Comparison of ENCODE assay signal across 28 cellular contexts in the genomic region with DNA sequence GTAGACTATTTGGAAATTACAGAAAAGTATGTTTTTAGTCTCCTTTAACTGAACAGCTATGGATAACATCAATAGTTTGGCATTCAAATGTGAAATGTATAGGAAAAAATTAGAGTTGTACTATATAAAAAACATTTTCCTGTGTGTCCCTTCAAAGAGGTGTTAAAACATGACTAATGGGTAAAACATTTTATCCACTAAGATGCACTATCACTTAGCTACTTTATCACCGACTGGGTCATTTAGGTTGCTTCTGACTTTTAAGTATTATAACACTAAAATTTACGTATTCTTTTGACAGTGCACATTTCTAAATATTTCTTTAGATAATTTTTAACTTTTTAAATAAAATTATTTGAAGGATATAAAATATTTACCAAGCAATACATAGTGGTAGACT.
A peak's percentile ranks its signal among the peaks of the same experiment; 100 is the strongest.
DNase-seq lines count a peak whose midpoint lies in the region; ATAC-seq, FAIRE-seq and TF ChIP-seq lines count a peak whose summit lies in the region.
"Had no signal": no experiment of that assay in that cellular context is flagged by ENCODE, and none has a peak within 500 bp of the region (broad histone marks: within the 10 kb centered on the region; RNA-seq: fewer than 3 reads in every experiment).

No MANE protein-coding gene starts in this region.

- H3K4me3 Mint-ChIP-seq in activated CD4-positive, alpha-beta memory T cell treated with anti-CD3 and anti-CD28 coated beads for 36 hours: no peak overlapping the region
- H3K4me3 Mint-ChIP-seq: activated CD4-positive, alpha-beta T cell treated with anti-CD3 and anti-CD28 coated beads for 36 hours; activated T-cell treated with anti-CD3 and anti-CD28 coated beads, Interleukin-2, amount 50 U/mL, for 24 hours had no signal

- H3K4me1 ChIP-seq in left ventricle myocardium inferior (peaks cover 86% of the 10 kb centered on the region), K562 (replicated peaks in 1 of 2; ENCODE audit: control insufficient read depth in 2 of 2, insufficient read depth in 2 of 2, low read length in 2 of 2) (peaks cover 5 to 47% of the 10 kb centered on the region in 2 experiments; a peak in 4 of 5 replicates)
- H3K4me1 ChIP-seq: Caco-2 had no signal

- TF ChIP-seq EP300 in K562 (IDR thresholded peaks at IDR 0.05; ENCODE audit: low read length): no peak

- no peak overlapping the region for H3K27ac Mint-ChIP-seq in activated CD4-positive, alpha-beta memory T cell treated with anti-CD3 and anti-CD28 coated beads for 36 hours
- H3K27ac Mint-ChIP-seq: activated CD4-positive, alpha-beta T cell treated with anti-CD3 and anti-CD28 coated beads for 36 hours; activated T-cell treated with anti-CD3 and anti-CD28 coated beads, Interleukin-2, amount 50 U/mL, for 24 hours had no signal

- no TSS peak for BruUV-seq in K562 (replicated peaks; lab: Mats Ljungman, UMichigan)

- peak overlapping the region; percentile 28 for H3K4me3 ChIP-seq in left ventricle myocardium inferior
- no peak overlapping the region for H3K4me3 ChIP-seq in K562
- H3K4me3 ChIP-seq: BLaER1 treated with 17β-estradiol and CSF1 and Interleukin-3, amounts not matched to agents 10 nM and 100 nM; body of pancreas; hepatocyte; tibial nerve had no signal

- H3K36me3 ChIP-seq in left ventricle myocardium inferior: peaks cover 28% of the 10 kb centered on the region
- no peaks in the 10 kb centered on the region for H3K36me3 ChIP-seq in K562 (ENCODE audit: control insufficient read depth, insufficient read depth, low read length)

- TF ChIP-seq CTCF in left ventricle myocardium inferior (IDR thresholded peaks at IDR 0.05; ENCODE audit: borderline replicate concordance) (no peak), K562 (IDR thresholded peaks at IDR 0.05 in 2 of 3, conservative IDR thresholded peaks at IDR 0.05 in 1 of 3; ENCODE audit: insufficient read depth in 2 of 3, low read depth in 1 of 3, low read length in 3 of 3) (no peak)

- no peaks in the 10 kb centered on the region for H3K79me2 ChIP-seq in K562 (ENCODE audit: control insufficient read depth, insufficient read depth, low read length)

- CTCF ChIA-PET in K562 (lab: Yijun Ruan, JAX; ENCODE audit: low intra/inter-chr PET ratio): no interaction called here
- CTCF ChIA-PET in activated CD4-positive, alpha-beta memory T cell treated with anti-CD3 and anti-CD28 coated beads for 36 hours (lab: Charles Lee): no interaction called here

- POLR2A ChIA-PET in K562 (lab: Yijun Ruan, JAX): interaction anchor here (0.6 to 4.4 kb wide), 8 partner anchors 10 to 577 kb away, joined by 3 to 24 read pairs (median 6); a partner anchor contains a TSS
- POLR2A ChIA-PET in activated CD4-positive, alpha-beta memory T cell treated with anti-CD3 and anti-CD28 coated beads for 36 hours (lab: Charles Lee): interaction anchor here (0.7 kb wide), 1 partner anchor 73 kb away, joined by 3 read pairs; no protein-coding TSS in a partner anchor

- intact Hi-C loops in left ventricle myocardium inferior (cut with micrococcal nuclease) (no loop called here), left cardiac atrium (cut with DNase I) (no loop called here), K562 (cut with micrococcal nuclease) (no loop called here)
- intact Hi-C loops in activated CD4-positive, alpha-beta memory T cell treated with anti-CD3 and anti-CD28 coated beads for 36 hours (cut with micrococcal nuclease): loop anchor here (5.0 kb wide), 1 partner anchor 42 kb away; no protein-coding TSS in a partner anchor

- H3K27me3 ChIP-seq in left ventricle myocardium inferior (ENCODE audit: low read depth): no peaks in the 10 kb centered on the region
- no peaks in the 10 kb centered on the region for H3K27me3 ChIP-seq in K562 (ENCODE audit: control insufficient read depth in 2 of 2, insufficient read depth in 2 of 2, low read length in 2 of 2)
- H3K27me3 ChIP-seq: BLaER1 treated with 17β-estradiol and CSF1 and Interleukin-3, amounts not matched to agents 10 nM and 100 nM; body of pancreas; hepatocyte; tibial nerve had no signal

- FAIRE-seq in K562 (lab: Jason Lieb, UNC) (no peak), islet of Langerhans (lab: Jason Lieb, UNC) (peak; percentile 72)
- FAIRE-seq: GM18507, small intestine had no signal

- DNase-seq in left ventricle myocardium inferior (no peak), left cardiac atrium (no peak), K562 (ENCODE audit: extremely low read depth in 1 of 4, low spot score in 3 of 4) (no peak), NCI-H146 treated with DMSO at 0.1 percent for 48 hours (lab: John Stamatoyannopoulos, UW; ENCODE audit: unreplicated experiment) (no peak), DMS53 treated with DMSO at 0.1 percent for 48 hours (lab: John Stamatoyannopoulos, UW; ENCODE audit: unreplicated experiment) (no peak), COLO829 (ENCODE audit: low spot score) (no peak)
- DNase-seq in activated CD4-positive, alpha-beta memory T cell treated with anti-CD3 and anti-CD28 coated beads for 36 hours: no peak
- DNase-seq: activated CD4-positive, alpha-beta T cell treated with anti-CD3 and anti-CD28 coated beads for 36 hours; activated gamma-delta T cell; activated T-cell treated with anti-CD3 and anti-CD28 coated beads, Interleukin-2, amount 50 U/mL, for 24 hours; body of pancreas; Caco-2; DMS79 treated with DMSO at 0.1 percent for 48 hours; effector CD4-positive, alpha-beta T cell; foreskin fibroblast; NCI-H1092; NCI-H187; NCI-H2171 treated with DMSO at 0.1 percent for 48 hours; NCI-H524; SHP77; small intestine; stimulated activated CD4-positive, alpha-beta T cell treated with anti-CD3 and anti-CD28 coated beads, Interleukin-1b, Interleukin-23, amount 100 ng/mL, for 48 hours; stimulated activated CD8-positive, alpha-beta memory T cell treated with anti-CD3 and anti-CD28 coated beads, Interleukin-4, amount 100 ng/mL, for 48 hours had no signal

- H3K27me3 Mint-ChIP-seq in activated CD4-positive, alpha-beta memory T cell treated with anti-CD3 and anti-CD28 coated beads for 36 hours: no peaks in the 10 kb centered on the region
- H3K27me3 Mint-ChIP-seq: activated CD4-positive, alpha-beta T cell treated with anti-CD3 and anti-CD28 coated beads for 36 hours; activated T-cell treated with anti-CD3 and anti-CD28 coated beads, Interleukin-2, amount 50 U/mL, for 24 hours had no signal

- H3K4me1 Mint-ChIP-seq in activated CD4-positive, alpha-beta memory T cell treated with anti-CD3 and anti-CD28 coated beads for 36 hours (ENCODE audit: low read depth): peaks cover 41% of the 10 kb centered on the region

- no peaks in the 10 kb centered on the region for H3K9me1 ChIP-seq in K562 (ENCODE audit: control insufficient read depth, insufficient read depth, low read length)

- H2AFZ ChIP-seq in K562 (ENCODE audit: low read depth, low read length): peak overlapping the region; percentile 82
- H2AFZ ChIP-seq: hepatocyte had no signal

- ATAC-seq in left cardiac atrium: no peak
- ATAC-seq in K562: no peak
- ATAC-seq: activated CD4-positive, alpha-beta T cell treated with anti-CD3 and anti-CD28 coated beads for 36 hours had no signal

- H4K20me1 ChIP-seq in K562 (replicated peaks; ENCODE audit: control insufficient read depth, insufficient read depth, low read length): no peaks in the 10 kb centered on the region

- no peak for TF ChIP-seq RAD21 in K562 (CRISPR knock-in tag; conservative IDR thresholded peaks at IDR 0.05 in 1 of 2, IDR thresholded peaks at IDR 0.05 in 1 of 2)

- in situ Hi-C loops in K562 (cut with MboI): no loop called here

- H3K36me3 Mint-ChIP-seq in activated CD4-positive, alpha-beta memory T cell treated with anti-CD3 and anti-CD28 coated beads for 36 hours: peaks cover 15% of the 10 kb centered on the region

- 18% methylated on average over 2 of the region's 2 CpGs for WGBS in K562 (ENCODE audit: insufficient coverage, low coverage, missing lambda C conversion rate)

- no peak for TF ChIP-seq POLR2A in K562 (conservative IDR thresholded peaks at IDR 0.05)

- H3K9me3 ChIP-seq in left ventricle myocardium inferior (replicated peaks) (no peaks in the 10 kb centered on the region), K562 (replicated peaks; ENCODE audit: control insufficient read depth, insufficient read depth, low read depth, low read length) (no peaks in the 10 kb centered on the region)
- H3K9me3 ChIP-seq: BLaER1 treated with 17β-estradiol and CSF1 and Interleukin-3, amounts not matched to agents 10 nM and 100 nM; body of pancreas; Caco-2; tibial nerve had no signal

- H3K27ac ChIP-seq in left ventricle myocardium inferior (replicated peaks) (peak overlapping the region; percentile 68), K562 (ENCODE audit: extremely low read depth, low read depth, low read length) (peak overlapping the region; percentile 75; the same call in 2 of the 3 replicates)
- H3K27ac ChIP-seq: BLaER1 treated with 17β-estradiol and CSF1 and Interleukin-3, amounts not matched to agents 10 nM and 100 nM; hepatocyte; tibial nerve had no signal

- peak overlapping the region; percentile 70; the same call in 1 of the 2 replicates for H3K4me2 ChIP-seq in K562 (ENCODE audit: insufficient read depth, low read length)
- H3K4me2 ChIP-seq: BLaER1 treated with 17β-estradiol and CSF1 and Interleukin-3, amounts not matched to agents 10 nM and 100 nM; hepatocyte had no signal

- H3K9me3 Mint-ChIP-seq in activated CD4-positive, alpha-beta memory T cell treated with anti-CD3 and anti-CD28 coated beads for 36 hours: no peaks in the 10 kb centered on the region
- H3K9me3 Mint-ChIP-seq: activated T-cell treated with anti-CD3 and anti-CD28 coated beads, Interleukin-2, amount 50 U/mL, for 24 hours had no signal

- H3K9ac ChIP-seq in K562 (ENCODE audit: insufficient read depth in 1 of 2, low read depth in 2 of 2, low read length in 2 of 2): peak overlapping the region in 1 of 2 experiments; percentile 65; a peak in 2 of 4 replicates
- H3K9ac ChIP-seq: BLaER1 treated with 17β-estradiol and CSF1 and Interleukin-3, amounts not matched to agents 10 nM and 100 nM had no signal

TF ChIP-seq in K562, 482 proteins besides CTCF, POLR2A, EP300 and RAD21 (continues in another document):
- TF ChIP-seq SMARCB1 (IDR thresholded peaks at IDR 0.05; ENCODE audit: insufficient read length, low read depth) (peak; percentile 21), FOXJ2 (tag; IDR thresholded peaks at IDR 0.05) (no peak), POLR2H (tag; IDR thresholded peaks at IDR 0.05; ENCODE audit: low read depth) (peak; percentile 47; the same call in 1 of the 2 replicates), ZNF217 (CRISPR knock-in tag; IDR thresholded peaks at IDR 0.05) (no peak), HDAC2 (IDR thresholded peaks at IDR 0.05) (no peak)
- TF ChIP-seq, protein P1, sequence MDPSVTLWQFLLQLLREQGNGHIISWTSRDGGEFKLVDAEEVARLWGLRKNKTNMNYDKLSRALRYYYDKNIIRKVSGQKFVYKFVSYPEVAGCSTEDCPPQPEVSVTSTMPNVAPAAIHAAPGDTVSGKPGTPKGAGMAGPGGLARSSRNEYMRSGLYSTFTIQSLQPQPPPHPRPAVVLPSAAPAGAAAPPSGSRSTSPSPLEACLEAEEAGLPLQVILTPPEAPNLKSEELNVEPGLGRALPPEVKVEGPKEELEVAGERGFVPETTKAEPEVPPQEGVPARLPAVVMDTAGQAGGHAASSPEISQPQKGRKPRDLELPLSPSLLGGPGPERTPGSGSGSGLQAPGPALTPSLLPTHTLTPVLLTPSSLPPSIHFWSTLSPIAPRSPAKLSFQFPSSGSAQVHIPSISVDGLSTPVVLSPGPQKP (CRISPR knock-in tag; IDR thresholded peaks at IDR 0.05): no peak
